1 cellular context compared by ENCODE assay signal in genomic region chr1:11520531-11521233, GRCh38.
TF ChIP-seq lines count a peak whose summit lies in the region.

No MANE protein-coding gene starts in this region.

TF ChIP-seq in GM23338, 12 proteins besides CTCF, POLR2A, EP300 and RAD21 (continued from another document):
- TF ChIP-seq, protein P1, sequence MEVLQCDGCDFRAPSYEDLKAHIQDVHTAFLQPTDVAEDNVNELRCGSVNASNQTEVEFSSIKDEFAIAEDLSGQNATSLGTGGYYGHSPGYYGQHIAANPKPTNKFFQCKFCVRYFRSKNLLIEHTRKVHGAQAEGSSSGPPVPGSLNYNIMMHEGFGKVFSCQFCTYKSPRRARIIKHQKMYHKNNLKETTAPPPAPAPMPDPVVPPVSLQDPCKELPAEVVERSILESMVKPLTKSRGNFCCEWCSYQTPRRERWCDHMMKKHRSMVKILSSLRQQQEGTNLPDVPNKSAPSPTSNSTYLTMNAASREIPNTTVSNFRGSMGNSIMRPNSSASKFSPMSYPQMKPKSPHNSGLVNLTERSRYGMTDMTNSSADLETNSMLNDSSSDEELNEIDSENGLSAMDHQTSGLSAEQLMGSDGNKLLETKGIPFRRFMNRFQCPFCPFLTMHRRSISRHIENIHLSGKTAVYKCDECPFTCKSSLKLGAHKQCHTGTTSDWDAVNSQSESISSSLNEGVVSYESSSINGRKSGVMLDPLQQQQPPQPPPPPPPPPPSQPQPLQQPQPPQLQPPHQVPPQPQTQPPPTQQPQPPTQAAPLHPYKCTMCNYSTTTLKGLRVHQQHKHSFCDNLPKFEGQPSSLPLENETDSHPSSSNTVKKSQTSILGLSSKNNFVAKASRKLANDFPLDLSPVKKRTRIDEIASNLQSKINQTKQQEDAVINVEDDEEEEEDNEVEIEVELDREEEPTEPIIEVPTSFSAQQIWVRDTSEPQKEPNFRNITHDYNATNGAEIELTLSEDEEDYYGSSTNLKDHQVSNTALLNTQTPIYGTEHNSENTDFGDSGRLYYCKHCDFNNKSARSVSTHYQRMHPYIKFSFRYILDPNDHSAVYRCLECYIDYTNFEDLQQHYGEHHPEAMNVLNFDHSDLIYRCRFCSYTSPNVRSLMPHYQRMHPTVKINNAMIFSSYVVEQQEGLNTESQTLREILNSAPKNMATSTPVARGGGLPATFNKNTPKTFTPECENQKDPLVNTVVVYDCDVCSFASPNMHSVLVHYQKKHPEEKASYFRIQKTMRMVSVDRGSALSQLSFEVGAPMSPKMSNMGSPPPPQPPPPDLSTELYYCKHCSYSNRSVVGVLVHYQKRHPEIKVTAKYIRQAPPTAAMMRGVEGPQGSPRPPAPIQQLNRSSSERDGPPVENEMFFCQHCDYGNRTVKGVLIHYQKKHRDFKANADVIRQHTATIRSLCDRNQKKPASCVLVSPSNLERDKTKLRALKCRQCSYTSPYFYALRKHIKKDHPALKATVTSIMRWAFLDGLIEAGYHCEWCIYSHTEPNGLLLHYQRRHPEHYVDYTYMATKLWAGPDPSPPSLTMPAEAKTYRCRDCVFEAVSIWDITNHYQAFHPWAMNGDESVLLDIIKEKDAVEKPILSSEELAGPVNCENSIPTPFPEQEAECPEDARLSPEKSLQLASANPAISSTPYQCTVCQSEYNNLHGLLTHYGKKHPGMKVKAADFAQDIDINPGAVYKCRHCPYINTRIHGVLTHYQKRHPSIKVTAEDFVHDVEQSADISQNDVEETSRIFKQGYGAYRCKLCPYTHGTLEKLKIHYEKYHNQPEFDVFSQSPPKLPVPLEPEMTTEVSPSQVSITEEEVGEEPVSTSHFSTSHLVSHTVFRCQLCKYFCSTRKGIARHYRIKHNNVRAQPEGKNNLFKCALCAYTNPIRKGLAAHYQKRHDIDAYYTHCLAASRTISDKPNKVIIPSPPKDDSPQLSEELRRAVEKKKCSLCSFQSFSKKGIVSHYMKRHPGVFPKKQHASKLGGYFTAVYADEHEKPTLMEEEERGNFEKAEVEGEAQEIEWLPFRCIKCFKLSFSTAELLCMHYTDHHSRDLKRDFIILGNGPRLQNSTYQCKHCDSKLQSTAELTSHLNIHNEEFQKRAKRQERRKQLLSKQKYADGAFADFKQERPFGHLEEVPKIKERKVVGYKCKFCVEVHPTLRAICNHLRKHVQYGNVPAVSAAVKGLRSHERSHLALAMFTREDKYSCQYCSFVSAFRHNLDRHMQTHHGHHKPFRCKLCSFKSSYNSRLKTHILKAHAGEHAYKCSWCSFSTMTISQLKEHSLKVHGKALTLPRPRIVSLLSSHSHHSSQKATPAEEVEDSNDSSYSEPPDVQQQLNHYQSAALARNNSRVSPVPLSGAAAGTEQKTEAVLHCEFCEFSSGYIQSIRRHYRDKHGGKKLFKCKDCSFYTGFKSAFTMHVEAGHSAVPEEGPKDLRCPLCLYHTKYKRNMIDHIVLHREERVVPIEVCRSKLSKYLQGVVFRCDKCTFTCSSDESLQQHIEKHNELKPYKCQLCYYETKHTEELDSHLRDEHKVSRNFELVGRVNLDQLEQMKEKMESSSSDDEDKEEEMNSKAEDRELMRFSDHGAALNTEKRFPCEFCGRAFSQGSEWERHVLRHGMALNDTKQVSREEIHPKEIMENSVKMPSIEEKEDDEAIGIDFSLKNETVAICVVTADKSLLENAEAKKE (CRISPR knock-in tag; IDR thresholded peaks at IDR 0.05) = no peak
- TF ChIP-seq EZH2phosphoT487 (IDR thresholded peaks at IDR 0.05; ENCODE audit: unreplicated experiment) (no peak), NANOG (IDR thresholded peaks at IDR 0.05; ENCODE audit: borderline replicate concordance) (no peak), POLR2AphosphoS5 (IDR thresholded peaks at IDR 0.05; ENCODE audit: low read depth) (no peak), EZH2 (IDR thresholded peaks at IDR 0.05; ENCODE audit: low read depth, unreplicated experiment) (no peak), ZNF114 (CRISPR knock-in tag; IDR thresholded peaks at IDR 0.05) (no peak)
- TF ChIP-seq, protein P2, sequence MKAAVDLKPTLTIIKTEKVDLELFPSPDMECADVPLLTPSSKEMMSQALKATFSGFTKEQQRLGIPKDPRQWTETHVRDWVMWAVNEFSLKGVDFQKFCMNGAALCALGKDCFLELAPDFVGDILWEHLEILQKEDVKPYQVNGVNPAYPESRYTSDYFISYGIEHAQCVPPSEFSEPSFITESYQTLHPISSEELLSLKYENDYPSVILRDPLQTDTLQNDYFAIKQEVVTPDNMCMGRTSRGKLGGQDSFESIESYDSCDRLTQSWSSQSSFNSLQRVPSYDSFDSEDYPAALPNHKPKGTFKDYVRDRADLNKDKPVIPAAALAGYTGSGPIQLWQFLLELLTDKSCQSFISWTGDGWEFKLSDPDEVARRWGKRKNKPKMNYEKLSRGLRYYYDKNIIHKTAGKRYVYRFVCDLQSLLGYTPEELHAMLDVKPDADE (IDR thresholded peaks at IDR 0.05) = no peak
- TF ChIP-seq, protein P3, sequence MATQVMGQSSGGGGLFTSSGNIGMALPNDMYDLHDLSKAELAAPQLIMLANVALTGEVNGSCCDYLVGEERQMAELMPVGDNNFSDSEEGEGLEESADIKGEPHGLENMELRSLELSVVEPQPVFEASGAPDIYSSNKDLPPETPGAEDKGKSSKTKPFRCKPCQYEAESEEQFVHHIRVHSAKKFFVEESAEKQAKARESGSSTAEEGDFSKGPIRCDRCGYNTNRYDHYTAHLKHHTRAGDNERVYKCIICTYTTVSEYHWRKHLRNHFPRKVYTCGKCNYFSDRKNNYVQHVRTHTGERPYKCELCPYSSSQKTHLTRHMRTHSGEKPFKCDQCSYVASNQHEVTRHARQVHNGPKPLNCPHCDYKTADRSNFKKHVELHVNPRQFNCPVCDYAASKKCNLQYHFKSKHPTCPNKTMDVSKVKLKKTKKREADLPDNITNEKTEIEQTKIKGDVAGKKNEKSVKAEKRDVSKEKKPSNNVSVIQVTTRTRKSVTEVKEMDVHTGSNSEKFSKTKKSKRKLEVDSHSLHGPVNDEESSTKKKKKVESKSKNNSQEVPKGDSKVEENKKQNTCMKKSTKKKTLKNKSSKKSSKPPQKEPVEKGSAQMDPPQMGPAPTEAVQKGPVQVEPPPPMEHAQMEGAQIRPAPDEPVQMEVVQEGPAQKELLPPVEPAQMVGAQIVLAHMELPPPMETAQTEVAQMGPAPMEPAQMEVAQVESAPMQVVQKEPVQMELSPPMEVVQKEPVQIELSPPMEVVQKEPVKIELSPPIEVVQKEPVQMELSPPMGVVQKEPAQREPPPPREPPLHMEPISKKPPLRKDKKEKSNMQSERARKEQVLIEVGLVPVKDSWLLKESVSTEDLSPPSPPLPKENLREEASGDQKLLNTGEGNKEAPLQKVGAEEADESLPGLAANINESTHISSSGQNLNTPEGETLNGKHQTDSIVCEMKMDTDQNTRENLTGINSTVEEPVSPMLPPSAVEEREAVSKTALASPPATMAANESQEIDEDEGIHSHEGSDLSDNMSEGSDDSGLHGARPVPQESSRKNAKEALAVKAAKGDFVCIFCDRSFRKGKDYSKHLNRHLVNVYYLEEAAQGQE (IDR thresholded peaks at IDR 0.05; ENCODE audit: unreplicated experiment) = no peak
